9 cellular contexts compared by ENCODE assay signal in genomic region chr11:67371549-67372231, GRCh38. TPM values are rescaled to one million over a fixed set of nuclear protein-coding genes. Genes with fewer than 3 reads are reported as not detected.
DNase-seq lines count a peak whose midpoint lies in the region; ATAC-seq, FAIRE-seq and TF ChIP-seq lines count a peak whose summit lies in the region.
"Had no signal": no experiment of that assay in that cellular context is flagged by ENCODE, and none has a peak within 500 bp of the region (broad histone marks: within the 10 kb centered on the region; RNA-seq: fewer than 3 reads in every experiment).

No MANE protein-coding gene starts in this region.

- H4K20me1 ChIP-seq in keratinocyte (ENCODE audit: control insufficient read depth, extremely low read depth, insufficient read depth, low read length): peaks cover 5% of the 10 kb centered on the region

- H3K36me3 ChIP-seq in brain microvascular endothelial cell (replicated peaks): peaks cover 3% of the 10 kb centered on the region
- no peaks in the 10 kb centered on the region for H3K36me3 ChIP-seq in keratinocyte (ENCODE audit: control insufficient read depth in 2 of 2, extremely low read depth in 1 of 2, insufficient read depth in 2 of 2, low read length in 2 of 2)
- no peaks in the 10 kb centered on the region for H3K36me3 ChIP-seq in stomach smooth muscle (ENCODE audit: control insufficient read depth in 2 of 2, insufficient read depth in 2 of 2, low read length in 2 of 2)

- H3K27ac ChIP-seq in brain microvascular endothelial cell: no peak overlapping the region
- H3K27ac ChIP-seq in keratinocyte (ENCODE audit: control insufficient read depth, insufficient read depth, low read length): no peak overlapping the region
- peak overlapping the region; percentile 96 for H3K27ac ChIP-seq in stomach smooth muscle (ENCODE audit: low read length)

- H3K9ac ChIP-seq in keratinocyte (ENCODE audit: control insufficient read depth, extremely low read depth, insufficient read depth, low read length) (no peak overlapping the region), stomach smooth muscle (ENCODE audit: low read length in 2 of 2) (peak overlapping the region; percentile 58 to 89)

- ATAC-seq in HG03460 (IDR thresholded peaks at IDR 0.05; ENCODE audit: unreplicated experiment): no peak

- no peak for FAIRE-seq in keratinocyte (lab: Jason Lieb, UNC)
- FAIRE-seq: G401.6 had no signal

- dilution Hi-C loops in keratinocyte (cut with MboI; ENCODE audit: extremely low pct_ligation_motif_present, low sequenced_read_pairs): no loop called here

- DNase-seq in NCI-H510A treated with DMSO at 0.1 percent for 48 hours (lab: John Stamatoyannopoulos, UW) (peak; percentile 52), NCI-H510A (lab: John Stamatoyannopoulos, UW) (no peak), NOMO-1 treated with dmso at 0.1 percent for 144 hours (lab: John Stamatoyannopoulos, UW; ENCODE audit: unreplicated experiment) (peak; percentile 35), brain microvascular endothelial cell (peak; percentile 43), keratinocyte (ENCODE audit: low read depth, low spot score) (no peak)
- no peak for DNase-seq in stimulated activated CD4-positive, alpha-beta T cell treated with anti-CD3 and anti-CD28 coated beads, Interleukin-1b, Interleukin-23, amount 100 ng/mL, for 48 hours

- H2AFZ ChIP-seq in keratinocyte (ENCODE audit: control insufficient read depth, low read length): no peak overlapping the region

- in situ Hi-C loops in brain microvascular endothelial cell (cut with HindIII; ENCODE audit: low pct_ligation_motif_present, low sequenced_read_pairs): no loop called here

- H3K9me1 ChIP-seq in keratinocyte (ENCODE audit: control insufficient read depth, extremely low read depth, insufficient read depth, low read length): no peaks in the 10 kb centered on the region

- H3K4me3 ChIP-seq in brain microvascular endothelial cell (ENCODE audit: low read depth, low read length) (peak overlapping the region; percentile 63), keratinocyte (ENCODE audit: control insufficient read depth in 2 of 3, extremely low read depth in 1 of 3, insufficient read depth in 2 of 3, low read depth in 1 of 3, low read length in 3 of 3) (peak overlapping the region in 1 of 3 experiments; percentile 60), stomach smooth muscle (ENCODE audit: low read length in 2 of 2) (peak overlapping the region; percentile 69 to 79)

- peak overlapping the region; percentile 16 for H3K4me2 ChIP-seq in keratinocyte (ENCODE audit: control insufficient read depth, extremely low read depth, insufficient read depth, low read depth, low read length)

- H3K9me3 ChIP-seq in keratinocyte (ENCODE audit: control insufficient read depth, low read depth, low read length) (no peaks in the 10 kb centered on the region), stomach smooth muscle (ENCODE audit: control insufficient read depth in 2 of 2, low read length in 2 of 2) (no peaks in the 10 kb centered on the region)

- H3K79me2 ChIP-seq in keratinocyte (ENCODE audit: control insufficient read depth, insufficient read depth, low read length): no peaks in the 10 kb centered on the region

- TF ChIP-seq CTCF in brain microvascular endothelial cell (IDR thresholded peaks at IDR 0.05; ENCODE audit: low read depth, low read length, missing control alignments): peak; percentile 78
- TF ChIP-seq CTCF in keratinocyte (optimal IDR thresholded peaks at IDR 0.05 in 1 of 3, IDR thresholded peaks at IDR 0.05 in 1 of 3, conservative IDR thresholded peaks at IDR 0.05 in 1 of 3; ENCODE audit: extremely low read depth in 1 of 3, insufficient read depth in 2 of 3, low read length in 3 of 3): peak; percentile 55 to 75 (median 58)

- peaks cover 27% of the 10 kb centered on the region for H3K4me1 ChIP-seq in keratinocyte (ENCODE audit: control insufficient read depth, extremely low read depth, insufficient read depth, low read length)
- peaks cover 70% of the 10 kb centered on the region for H3K4me1 ChIP-seq in stomach smooth muscle (ENCODE audit: control insufficient read depth, insufficient read depth, low read length)

- H3K27me3 ChIP-seq in brain microvascular endothelial cell (replicated peaks) (no peaks in the 10 kb centered on the region), keratinocyte (ENCODE audit: control insufficient read depth, extremely low read depth, insufficient read depth, low read length) (no peaks in the 10 kb centered on the region), stomach smooth muscle (ENCODE audit: control insufficient read depth in 1 of 2, insufficient read depth in 2 of 2, low read length in 2 of 2) (no peaks in the 10 kb centered on the region)

RNA-seq across cellular contexts. Expression of gene CLCF1, which starts 1.7 kb away (rescaled TPM):
- polyA plus RNA-seq in keratinocyte: 2.2 to 4.9 TPM (median 2.7 TPM) in 3 replicates
- 0.32 TPM for polyA plus RNA-seq in keratinocyte (2011; ENCODE audit: low read depth)
- polyA plus RNA-seq in keratinocyte (2011; cell fraction: cytosol; rRNA removed): 2.5 and 2.6 TPM in 2 replicates
- 9.3 and 10.6 TPM in 2 replicates for polyA plus RNA-seq in keratinocyte (2011; cell fraction: nucleus; rRNA removed)
- polyA plus RNA-seq in keratinocyte (2012; ENCODE audit: low replicate concordance): 2.0 and 2.9 TPM in 2 replicates
- 2.9 to 3.3 TPM (median 3.1 TPM) in 3 replicates for polyA minus RNA-seq in keratinocyte
- polyA minus RNA-seq in keratinocyte (2011; cell fraction: cytosol; rRNA and poly(A)+ RNA removed): 5.0 TPM
- polyA minus RNA-seq in keratinocyte (2011; cell fraction: nucleus; rRNA and poly(A)+ RNA removed): 2.3 and 2.4 TPM in 2 replicates

RNA-seq across cellular contexts. Expression of gene POLD4, which starts 18.3 kb away (rescaled TPM):
- 35.7 to 60.9 TPM (median 43.3 TPM) in 3 replicates for polyA plus RNA-seq in keratinocyte
- 6.0 TPM for polyA plus RNA-seq in keratinocyte (2011; ENCODE audit: low read depth)
- polyA plus RNA-seq in keratinocyte (2011; cell fraction: cytosol; rRNA removed): 46.0 and 102 TPM in 2 replicates
- polyA plus RNA-seq in keratinocyte (2011; cell fraction: nucleus; rRNA removed): 62.8 and 80.0 TPM in 2 replicates
- polyA plus RNA-seq in keratinocyte (2012; ENCODE audit: low replicate concordance): 71.4 and 79.2 TPM in 2 replicates
- 8.5 to 13.1 TPM (median 9.6 TPM) in 3 replicates for polyA minus RNA-seq in keratinocyte
- polyA minus RNA-seq in keratinocyte (2011; cell fraction: cytosol; rRNA and poly(A)+ RNA removed): 37.6 TPM
- polyA minus RNA-seq in keratinocyte (2011; cell fraction: nucleus; rRNA and poly(A)+ RNA removed): 15.4 and 16.5 TPM in 2 replicates

RNA-seq across cellular contexts. Expression of gene RAD9A, which starts 20.1 kb away (rescaled TPM):
- 5.7 to 8.5 TPM (median 8.0 TPM) in 3 replicates for polyA plus RNA-seq in keratinocyte
- polyA plus RNA-seq in keratinocyte (2011; ENCODE audit: low read depth): 3.6 TPM
- polyA plus RNA-seq in keratinocyte (2011; cell fraction: cytosol; rRNA removed): 3.2 and 5.2 TPM in 2 replicates
- polyA plus RNA-seq in keratinocyte (2011; cell fraction: nucleus; rRNA removed): 19.1 and 25.4 TPM in 2 replicates
- polyA plus RNA-seq in keratinocyte (2012; ENCODE audit: low replicate concordance): 7.3 and 15.1 TPM in 2 replicates
- 2.9 to 5.4 TPM (median 4.6 TPM) in 3 replicates for polyA minus RNA-seq in keratinocyte
- 9.2 TPM for polyA minus RNA-seq in keratinocyte (2011; cell fraction: cytosol; rRNA and poly(A)+ RNA removed)
- polyA minus RNA-seq in keratinocyte (2011; cell fraction: nucleus; rRNA and poly(A)+ RNA removed): 6.5 and 8.2 TPM in 2 replicates

RNA-seq across cellular contexts. Expression of gene PPP1CA, which starts 30.0 kb away (rescaled TPM):
- 122 to 235 TPM (median 129 TPM) in 3 replicates for polyA plus RNA-seq in keratinocyte
- 74.6 TPM for polyA plus RNA-seq in keratinocyte (2011; ENCODE audit: low read depth)
- polyA plus RNA-seq in keratinocyte (2011; cell fraction: cytosol; rRNA removed): 94.3 and 169 TPM in 2 replicates
- 65.5 and 68.2 TPM in 2 replicates for polyA plus RNA-seq in keratinocyte (2011; cell fraction: nucleus; rRNA removed)
- 94.0 and 183 TPM in 2 replicates for polyA plus RNA-seq in keratinocyte (2012; ENCODE audit: low replicate concordance)
- polyA minus RNA-seq in keratinocyte: 120 to 247 TPM (median 124 TPM) in 3 replicates
- 118 TPM for polyA minus RNA-seq in keratinocyte (2011; cell fraction: cytosol; rRNA and poly(A)+ RNA removed)
- 28.2 and 28.8 TPM in 2 replicates for polyA minus RNA-seq in keratinocyte (2011; cell fraction: nucleus; rRNA and poly(A)+ RNA removed)

RNA-seq across cellular contexts. Expression of gene TBC1D10C, which starts 32.2 kb away (rescaled TPM):
- not detected in 3 replicates for polyA plus RNA-seq in keratinocyte
- not detected for polyA plus RNA-seq in keratinocyte (2011; ENCODE audit: low read depth)
- polyA plus RNA-seq in keratinocyte (2011; cell fraction: cytosol; rRNA removed): not detected in 2 replicates
- not detected in 2 replicates for polyA plus RNA-seq in keratinocyte (2011; cell fraction: nucleus; rRNA removed)
- 0.06 TPM in 1 of 2 replicates, not detected in the other for polyA plus RNA-seq in keratinocyte (2012; ENCODE audit: low replicate concordance)
- not detected in 3 replicates for polyA minus RNA-seq in keratinocyte
- not detected for polyA minus RNA-seq in keratinocyte (2011; cell fraction: cytosol; rRNA and poly(A)+ RNA removed)
- not detected in 2 replicates for polyA minus RNA-seq in keratinocyte (2011; cell fraction: nucleus; rRNA and poly(A)+ RNA removed)

Comparison
In these comparisons a context has a peak if more than half of its experiments do, and no peak if none do; other contexts are left out.
1. DNase-seq: peak in NCI-H510A treated with DMSO at 0.1 percent for 48 hours (single experiment), NOMO-1 treated with dmso at 0.1 percent for 144 hours (single experiment) and brain microvascular endothelial cell (single experiment); none in NCI-H510A (single experiment), keratinocyte (single experiment) and stimulated activated CD4-positive, alpha-beta T cell treated with anti-CD3 and anti-CD28 coated beads, Interleukin-1b, Interleukin-23, amount 100 ng/mL, for 48 hours (single experiment).